Comparison of ENCODE assay signal across 32 cellular contexts in the genomic region with DNA sequence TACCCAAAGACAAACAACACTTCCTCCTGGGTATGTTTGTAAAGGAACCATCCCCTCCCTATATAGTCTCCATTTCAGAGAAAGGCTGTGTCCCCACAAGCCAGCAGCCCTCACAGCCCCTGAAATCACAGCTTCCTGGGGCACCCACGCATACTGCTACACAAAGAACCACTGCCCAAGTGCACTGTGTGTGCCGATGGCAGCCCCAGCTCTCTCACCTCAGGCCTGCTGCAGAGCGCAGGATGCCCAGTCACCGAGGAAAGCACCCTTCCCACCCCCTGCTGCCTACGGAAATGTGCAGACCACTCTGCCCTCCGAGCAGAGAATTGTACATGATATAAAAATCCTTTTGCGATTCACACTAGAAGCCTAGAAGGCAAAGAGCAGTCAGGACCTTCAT. TPM values are rescaled to one million over a fixed set of nuclear protein-coding genes. Genes with fewer than 3 reads are reported as not detected.
"Had no signal": no experiment of that assay in that cellular context is flagged by ENCODE, and none has a peak within 500 bp of the region (broad histone marks: within the 10 kb centered on the region; RNA-seq: fewer than 3 reads in every experiment).

No MANE protein-coding gene starts in this region.

- H3K9me3 ChIP-seq: ascending aorta, breast epithelium, colonic mucosa had no signal

- H3K9me3 Mint-ChIP-seq: activated CD4-positive, alpha-beta memory T cell treated with anti-CD3 and anti-CD28 coated beads for 36 hours; activated naive CD4-positive, alpha-beta T cell treated with anti-CD3 and anti-CD28 coated beads, Interleukin-2, amount 10 ng/mL, durations not matched to agents 7 days and 5 days; activated naive CD4-positive, alpha-beta T cell treated with anti-CD3 and anti-CD28 coated beads, Interleukin-2, amount 50 U/mL, for 72 hours; activated T-cell treated with anti-CD3 and anti-CD28 coated beads, Interleukin-2, amount 50 U/mL, for 24 hours; T-helper 2 cell treated with Interferon-gamma antibody and Interleukin-4, amounts not matched to agents 5 μg/mL and 100 μg/mL, for 36 hours had no signal

- DNase-seq: activated CD4-positive, alpha-beta memory T cell treated with anti-CD3 and anti-CD28 coated beads for 36 hours; activated CD4-positive, alpha-beta T cell treated with anti-CD3 and anti-CD28 coated beads for 36 hours; activated CD4-positive, alpha-beta T cell treated with anti-CD3 and anti-CD28 coated beads, Interleukin-2, amount 10 ng/mL, durations not matched to agents 24 days and 14 days; activated CD4-positive, CD25-positive, alpha-beta regulatory T cell; activated CD4-positive, CD25-positive, alpha-beta regulatory T cell treated with anti-CD3 and anti-CD28 coated beads, Interleukin-2, amount 50 U/mL, for 72 hours; activated CD8-positive, alpha-beta memory T cell treated with anti-CD3 and anti-CD28 coated beads, Interleukin-2, amount 50 U/mL, for 48 hours; activated gamma-delta T cell; activated naive CD4-positive, alpha-beta T cell; activated naive CD4-positive, alpha-beta T cell treated with anti-CD3 and anti-CD28 coated beads, Interleukin-2, amount 10 ng/mL, durations not matched to agents 7 days and 5 days; activated naive CD8-positive, alpha-beta T cell treated with anti-CD3 and anti-CD28 coated beads, Interleukin-2, amount 10 ng/mL, durations not matched to agents 7 days and 5 days; activated T-cell treated with anti-CD3 and anti-CD28 coated beads for 4 hours; activated T-cell treated with anti-CD3 and anti-CD28 coated beads, Interleukin-2, amount 50 U/mL, for 24 hours; activated T-cell treated with anti-CD3 and anti-CD28 coated beads, Interleukin-2, amount 50 U/mL, for 72 hours; central memory CD4-positive, alpha-beta T cell; cerebellar nuclear complex; colonic mucosa; effector CD8-positive, alpha-beta T cell; foreskin fibroblast; hippocampal formation; T1000; WERI-Rb-1 had no signal

- H3K27me3 Mint-ChIP-seq: activated CD4-positive, alpha-beta memory T cell treated with anti-CD3 and anti-CD28 coated beads for 36 hours; activated CD4-positive, alpha-beta T cell treated with anti-CD3 and anti-CD28 coated beads, Interleukin-2, amount 10 ng/mL, durations not matched to agents 24 days and 14 days; activated naive CD4-positive, alpha-beta T cell treated with anti-CD3 and anti-CD28 coated beads, Interleukin-2, amount 10 ng/mL, durations not matched to agents 7 days and 5 days; activated T-cell treated with anti-CD3 and anti-CD28 coated beads, Interleukin-2, amount 50 U/mL, for 24 hours had no signal

- H3K27ac ChIP-seq: ascending aorta, breast epithelium, cardiac muscle cell, colonic mucosa, epithelial cell of prostate, WERI-Rb-1 had no signal

- H3K4me3 Mint-ChIP-seq: activated CD4-positive, alpha-beta memory T cell treated with anti-CD3 and anti-CD28 coated beads for 36 hours; activated CD4-positive, alpha-beta T cell treated with anti-CD3 and anti-CD28 coated beads for 36 hours; activated CD4-positive, alpha-beta T cell treated with anti-CD3 and anti-CD28 coated beads, Interleukin-2, amount 10 ng/mL, durations not matched to agents 24 days and 14 days; activated naive CD4-positive, alpha-beta T cell treated with anti-CD3 and anti-CD28 coated beads, Interleukin-2, amount 10 ng/mL, durations not matched to agents 7 days and 5 days; activated naive CD8-positive, alpha-beta T cell treated with anti-CD3 and anti-CD28 coated beads, Interleukin-2, amount 10 ng/mL, durations not matched to agents 7 days and 5 days; activated T-cell treated with anti-CD3 and anti-CD28 coated beads, Interleukin-2, amount 50 U/mL, for 24 hours; activated T-cell treated with anti-CD3 and anti-CD28 coated beads, Interleukin-2, amount 50 U/mL, for 72 hours; brain; T-helper 2 cell treated with Interferon-gamma antibody and Interleukin-4, amounts not matched to agents 5 μg/mL and 100 μg/mL, for 36 hours had no signal

- H3K36me3 ChIP-seq: ascending aorta, breast epithelium, cardiac muscle cell, colonic mucosa, WERI-Rb-1 had no signal

- FAIRE-seq: endometrium, endothelial cell of umbilical vein, frontal cortex had no signal

- H3K4me1 Mint-ChIP-seq: activated CD4-positive, alpha-beta T cell treated with anti-CD3 and anti-CD28 coated beads for 36 hours; activated CD4-positive, alpha-beta T cell treated with anti-CD3 and anti-CD28 coated beads, Interleukin-2, amount 10 ng/mL, durations not matched to agents 24 days and 14 days; activated naive CD4-positive, alpha-beta T cell treated with anti-CD3 and anti-CD28 coated beads, Interleukin-2, amount 10 ng/mL, durations not matched to agents 7 days and 5 days; activated naive CD8-positive, alpha-beta T cell treated with anti-CD3 and anti-CD28 coated beads, Interleukin-2, amount 10 ng/mL, durations not matched to agents 7 days and 5 days had no signal

- H3K4me1 ChIP-seq: ascending aorta, breast epithelium, colonic mucosa had no signal

- H3K27me3 ChIP-seq: ascending aorta, breast epithelium, cardiac muscle cell, colonic mucosa had no signal

- ATAC-seq: activated CD4-positive, alpha-beta T cell treated with anti-CD3 and anti-CD28 coated beads for 36 hours; activated naive CD4-positive, alpha-beta T cell treated with anti-CD3 and anti-CD28 coated beads, Interleukin-2, amount 50 U/mL, for 72 hours; activated T-cell treated with anti-CD3 and anti-CD28 coated beads, Interleukin-2, amount 50 U/mL, for 72 hours had no signal

- H3K4me3 ChIP-seq: ascending aorta, breast epithelium, cardiac muscle cell, colonic mucosa had no signal

- H3K36me3 Mint-ChIP-seq: activated CD4-positive, alpha-beta memory T cell treated with anti-CD3 and anti-CD28 coated beads for 36 hours; activated naive CD4-positive, alpha-beta T cell treated with anti-CD3 and anti-CD28 coated beads, Interleukin-2, amount 10 ng/mL, durations not matched to agents 7 days and 5 days; activated naive CD4-positive, alpha-beta T cell treated with anti-CD3 and anti-CD28 coated beads, Interleukin-2, amount 50 U/mL, for 72 hours; activated naive CD8-positive, alpha-beta T cell treated with anti-CD3 and anti-CD28 coated beads, Interleukin-2, amount 10 ng/mL, durations not matched to agents 7 days and 5 days; brain had no signal

- H3K27ac Mint-ChIP-seq: activated CD4-positive, alpha-beta memory T cell treated with anti-CD3 and anti-CD28 coated beads for 36 hours; activated CD4-positive, alpha-beta T cell treated with anti-CD3 and anti-CD28 coated beads for 36 hours; activated CD4-positive, alpha-beta T cell treated with anti-CD3 and anti-CD28 coated beads, Interleukin-2, amount 10 ng/mL, durations not matched to agents 24 days and 14 days; activated naive CD4-positive, alpha-beta T cell treated with anti-CD3 and anti-CD28 coated beads, Interleukin-2, amount 10 ng/mL, durations not matched to agents 7 days and 5 days; activated naive CD4-positive, alpha-beta T cell treated with anti-CD3 and anti-CD28 coated beads, Interleukin-2, amount 50 U/mL, for 72 hours; activated naive CD8-positive, alpha-beta T cell treated with anti-CD3 and anti-CD28 coated beads, Interleukin-2, amount 10 ng/mL, durations not matched to agents 7 days and 5 days; activated T-cell treated with anti-CD3 and anti-CD28 coated beads, Interleukin-2, amount 50 U/mL, for 24 hours; activated T-cell treated with anti-CD3 and anti-CD28 coated beads, Interleukin-2, amount 50 U/mL, for 72 hours; T-helper 2 cell treated with Interferon-gamma antibody and Interleukin-4, amounts not matched to agents 5 μg/mL and 100 μg/mL, for 36 hours had no signal

RNA-seq across cellular contexts. Expression of a gene that starts 39.4 kb away (rescaled TPM):
- total RNA-seq: activated CD4-positive, alpha-beta memory T cell treated with anti-CD3 and anti-CD28 coated beads for 36 hours; activated CD4-positive, alpha-beta T cell treated with anti-CD3 and anti-CD28 coated beads for 36 hours; activated CD4-positive, alpha-beta T cell treated with anti-CD3 and anti-CD28 coated beads, Interleukin-2, amount 10 ng/mL, durations not matched to agents 24 days and 14 days; activated naive CD4-positive, alpha-beta T cell treated with anti-CD3 and anti-CD28 coated beads, Interleukin-2, amount 50 U/mL, for 72 hours; activated naive CD8-positive, alpha-beta T cell treated with anti-CD3 and anti-CD28 coated beads, Interleukin-2, amount 10 ng/mL, durations not matched to agents 7 days and 5 days; activated T-cell treated with anti-CD3 and anti-CD28 coated beads, Interleukin-2, amount 50 U/mL, for 72 hours; ascending aorta; dermis microvascular lymphatic vessel endothelial cell had no signal

RNA-seq across cellular contexts. Expression of a gene that starts 43.7 kb away (rescaled TPM):
- total RNA-seq: activated CD4-positive, alpha-beta memory T cell treated with anti-CD3 and anti-CD28 coated beads for 36 hours; activated CD4-positive, alpha-beta T cell treated with anti-CD3 and anti-CD28 coated beads for 36 hours; activated CD4-positive, alpha-beta T cell treated with anti-CD3 and anti-CD28 coated beads, Interleukin-2, amount 10 ng/mL, durations not matched to agents 24 days and 14 days; activated naive CD4-positive, alpha-beta T cell treated with anti-CD3 and anti-CD28 coated beads, Interleukin-2, amount 50 U/mL, for 72 hours; activated naive CD8-positive, alpha-beta T cell treated with anti-CD3 and anti-CD28 coated beads, Interleukin-2, amount 10 ng/mL, durations not matched to agents 7 days and 5 days; activated T-cell treated with anti-CD3 and anti-CD28 coated beads, Interleukin-2, amount 50 U/mL, for 72 hours had no signal
- polyA plus RNA-seq: cardiac muscle cell had no signal
